Comparison of ENCODE assay signal across 26 cellular contexts in genomic region chr22:22619765-22620414, GRCh38. TPM values are rescaled to one million over a fixed set of nuclear protein-coding genes. Genes with fewer than 3 reads are reported as not detected.
DNase-seq lines count a peak whose midpoint lies in the region; ATAC-seq, FAIRE-seq and TF ChIP-seq lines count a peak whose summit lies in the region.
"Had no signal": no experiment of that assay in that cellular context is flagged by ENCODE, and none has a peak within 500 bp of the region (broad histone marks: within the 10 kb centered on the region; RNA-seq: fewer than 3 reads in every experiment).

No MANE protein-coding gene starts in this region.

- no peaks in the 10 kb centered on the region for H3K36me3 Mint-ChIP-seq in type B pancreatic cell
- H3K36me3 Mint-ChIP-seq: CD14-positive monocyte; CD4-positive, alpha-beta memory T cell; CD4-positive, CD25-positive, alpha-beta regulatory T cell had no signal

- SMC1A ChIA-PET in GM12878 (lab: Charles Lee; ENCODE audit: uncharacterized antibody, unreplicated experiment): interaction anchor here (2.1 kb wide), 1 partner anchor 14 kb away, joined by 5 read pairs; no protein-coding TSS in a partner anchor

- TF ChIP-seq POLR2A in GM12878 (IDR thresholded peaks at IDR 0.05; ENCODE audit: low read depth, low read length) (no peak), GM18505 (IDR thresholded peaks at IDR 0.05; ENCODE audit: borderline replicate concordance, extremely low read depth, insufficient read depth, insufficient read length) (no peak)

- no peak overlapping the region for H3K27ac Mint-ChIP-seq in type B pancreatic cell
- H3K27ac Mint-ChIP-seq: CD14-positive monocyte; CD8-positive, alpha-beta memory T cell had no signal

- no peak overlapping the region for H3K9ac ChIP-seq in GM12878 (ENCODE audit: control insufficient read depth, insufficient read depth, low read length)

- 94% methylated on average over 3 of the region's 3 CpGs for WGBS in GM12878 (ENCODE audit: insufficient coverage, insufficient replicate concordance, low lambda C conversion rate, missing lambda C conversion rate)

- no peaks in the 10 kb centered on the region for H4K20me1 ChIP-seq in GM12878 (ENCODE audit: control insufficient read depth, insufficient read depth)

- H3K4me1 ChIP-seq in GM12878 (ENCODE audit: control insufficient read depth, insufficient read depth, low read length) (peaks cover 16% of the 10 kb centered on the region), BE2C (no peaks in the 10 kb centered on the region)

- POLR2A ChIA-PET in GM12878 (lab: Charles Lee): no interaction called here

- H3K4me1 Mint-ChIP-seq in type B pancreatic cell (ENCODE audit: unreplicated experiment): peaks cover 9% of the 10 kb centered on the region

- ATAC-seq in GM12878: no peak
- no peak for ATAC-seq in GM18505 (IDR thresholded peaks at IDR 0.05; ENCODE audit: unreplicated experiment)

- H3K36me3 ChIP-seq in GM12878 (ENCODE audit: control insufficient read depth in 2 of 2, insufficient read depth in 2 of 2, low read length in 1 of 2) (no peaks in the 10 kb centered on the region), bronchial epithelial cell (ENCODE audit: control insufficient read depth, insufficient read depth, low read length) (no peaks in the 10 kb centered on the region), BE2C (no peaks in the 10 kb centered on the region)

- no peaks in the 10 kb centered on the region for H3K27me3 ChIP-seq in GM12878 (replicated peaks in 1 of 2; ENCODE audit: control insufficient read depth in 2 of 2, insufficient read depth in 2 of 2, low read length in 1 of 2)
- no peaks in the 10 kb centered on the region for H3K27me3 ChIP-seq in bronchial epithelial cell (ENCODE audit: control insufficient read depth, insufficient read depth, low read length)
- peaks cover 6% of the 10 kb centered on the region for H3K27me3 ChIP-seq in BE2C

- FAIRE-seq in GM12878 (lab: Jason Lieb, UNC): no peak
- no peak for FAIRE-seq in bronchial epithelial cell (lab: Jason Lieb, UNC)
- FAIRE-seq: A204.1, D721Med, G401.6, GM12892, GM19239 had no signal

- no peaks in the 10 kb centered on the region for H3K79me2 ChIP-seq in GM12878 (ENCODE audit: control insufficient read depth, insufficient read depth, low read length)

- intact Hi-C loops in GM12878 (cut with micrococcal nuclease; ENCODE audit: unreplicated experiment): no loop called here

- H3K4me3 Mint-ChIP-seq in type B pancreatic cell: no peak overlapping the region
- H3K4me3 Mint-ChIP-seq: CD14-positive monocyte; CD4-positive, alpha-beta memory T cell; CD4-positive, CD25-positive, alpha-beta regulatory T cell; CD8-positive, alpha-beta memory T cell had no signal

- DNase-seq in D341Med (ENCODE audit: low spot score): peak; percentile 8
- no peak for DNase-seq in GM12878 (ENCODE audit: low read depth, low spot score)
- peak; percentile 3 for DNase-seq in bronchial epithelial cell (ENCODE audit: low read depth)
- peak; percentile 22 for DNase-seq in type B pancreatic cell (ENCODE audit: extremely low spot score, unreplicated experiment)
- DNase-seq in NCI-H774 (lab: John Stamatoyannopoulos, UW): no peak
- DNase-seq in BE2C: no peak
- DNase-seq in activated effector memory CD4-positive, alpha-beta T cell treated with Interleukin-2 at 50 U/mL for 16 hours: no peak
- DNase-seq: 8988T; ACHN; C1 segment of cervical spinal cord; CD4-positive, alpha-beta memory T cell; CD4-positive, CD25-positive, alpha-beta regulatory T cell; CD8-positive, alpha-beta memory T cell; COR-L47; DMS79 treated with DMSO at 0.1 percent for 48 hours; GF-D8 had no signal

- H3K4me3 ChIP-seq in GM12878 (no peak overlapping the region), bronchial epithelial cell (ENCODE audit: low read depth, low read length) (no peak overlapping the region), BE2C (ENCODE audit: low read depth, low read length) (no peak overlapping the region)

- CTCF ChIA-PET in GM12878 (lab: Yijun Ruan, JAX): interaction anchor here (0.7 to 0.9 kb wide), 2 partner anchors 33 to 74 kb away, joined by 3 read pairs; no protein-coding TSS in a partner anchor

- BruUV-seq in GM12878 (replicated peaks; lab: Mats Ljungman, UMichigan): no TSS peak

- no peak overlapping the region for H3K27ac ChIP-seq in GM12878 (ENCODE audit: control insufficient read depth, insufficient read depth)

- no peak for TF ChIP-seq EP300 in GM12878 (IDR thresholded peaks at IDR 0.05; ENCODE audit: borderline replicate concordance in 1 of 2, control insufficient read depth in 1 of 2, low read depth in 2 of 2, low read length in 2 of 2)

- in situ Hi-C loops in GM12878 (cut with MboI): no loop called here

- TF ChIP-seq CTCF in GM12878 (IDR thresholded peaks at IDR 0.05 in 2 of 3, conservative IDR thresholded peaks at IDR 0.05 in 1 of 3; ENCODE audit: control insufficient read depth in 2 of 3, extremely low read depth in 1 of 3, insufficient read depth in 1 of 3, low read depth in 3 of 3, low read length in 3 of 3) (no peak), bronchial epithelial cell (IDR thresholded peaks at IDR 0.05; ENCODE audit: insufficient read depth, low read length, severe bottlenecking) (no peak), type B pancreatic cell (conservative IDR thresholded peaks at IDR 0.05) (no peak), BE2C (IDR thresholded peaks at IDR 0.05; ENCODE audit: low read depth, low read length) (no peak)

- H3K9me3 Mint-ChIP-seq in type B pancreatic cell: peaks cover 4% of the 10 kb centered on the region

- RAD21 ChIA-PET in GM12878 (lab: Charles Lee; ENCODE audit: unreplicated experiment): no interaction called here

- H3K27me3 Mint-ChIP-seq in type B pancreatic cell: peaks cover 15% of the 10 kb centered on the region

- H2AFZ ChIP-seq in GM12878 (ENCODE audit: control insufficient read depth, low read depth, low read length): 0 out of 2 replicates have a peak overlapping the region, but pooled peaks have one; percentile 29

- H3K4me2 ChIP-seq in GM12878 (ENCODE audit: control insufficient read depth, insufficient read depth): no peak overlapping the region

- no peaks in the 10 kb centered on the region for H3K9me3 ChIP-seq in GM12878 (replicated peaks; ENCODE audit: control insufficient read depth, insufficient read depth, low read length)
- no peaks in the 10 kb centered on the region for H3K9me3 ChIP-seq in BE2C

- TF ChIP-seq RAD21 in GM12878 (IDR thresholded peaks at IDR 0.05; ENCODE audit: insufficient read depth, low read depth, low read length): no peak

TF ChIP-seq in GM12878, 131 proteins besides CTCF, POLR2A, EP300 and RAD21:
- TF ChIP-seq POLR2AphosphoS5 (IDR thresholded peaks at IDR 0.05; ENCODE audit: low read length): no peak
- TF ChIP-seq STAT3 (IDR thresholded peaks at IDR 0.05; ENCODE audit: low read depth, low read length): no peak
- TF ChIP-seq GABPA (IDR thresholded peaks at IDR 0.05; ENCODE audit: low read depth): no peak

RNA-seq across cellular contexts. Expression of gene GGTLC2, which starts 24.5 kb away (rescaled TPM):
- not detected in 2 replicates for total RNA-seq in GM12878 (2013; cell fraction: nucleolus; rRNA removed)
- total RNA-seq in GM12878 (2014; rRNA removed): not detected in 2 replicates
- not detected in 2 replicates for total RNA-seq in GM12878 (2014; rRNA removed; fragmentation: Illumina TruSeq; extraction: Trizol)
- not detected in 2 replicates for total RNA-seq in GM12878 (2021)
- polyA plus RNA-seq in GM12878 (2011; ENCODE audit: low read depth): not detected
- not detected in 2 replicates for polyA plus RNA-seq in GM12878 (2011; rRNA removed)
- polyA plus RNA-seq in GM12878 (2011; cell fraction: cytosol; rRNA removed): not detected in 2 replicates
- polyA plus RNA-seq in GM12878 (2011; cell fraction: nucleus; rRNA removed): not detected in 2 replicates
- not detected in 2 replicates for polyA plus RNA-seq in GM12878 (2012)
- polyA plus RNA-seq in GM12878 (2014; fragmentation: Illumina TruSeq; extraction: Trizol): not detected in 2 replicates
- polyA plus RNA-seq in GM12878 (2014; fragmentation: Nextera tagmentation; extraction: Ambion mirVana): not detected
- polyA plus RNA-seq in GM12878 (2014; rRNA removed): not detected in 2 replicates
- polyA plus RNA-seq in GM12878 (2016; fragmentation: Nextera tagmentation; extraction: Ambion mirVana): not detected
- polyA minus RNA-seq in GM12878 (2011; rRNA and poly(A)+ RNA removed): not detected in 2 replicates
- not detected in 2 replicates for polyA minus RNA-seq in GM12878 (2011; cell fraction: cytosol; rRNA and poly(A)+ RNA removed)
- polyA minus RNA-seq in GM12878 (2011; cell fraction: nucleus; rRNA and poly(A)+ RNA removed): not detected in 2 replicates
- total RNA-seq in bronchial epithelial cell: not detected in 2 replicates
- total RNA-seq in type B pancreatic cell (ENCODE audit: low replicate concordance): not detected in 2 replicates
- not detected for polyA plus RNA-seq in BE2C (2012; ENCODE audit: insufficient read depth, insufficient read length, low read depth)
- total RNA-seq: A673; CD4-positive, alpha-beta memory T cell; CD4-positive, CD25-positive, alpha-beta regulatory T cell; CD8-positive, alpha-beta memory T cell had no signal
- polyA plus RNA-seq: AG04450; BJ; CD14-positive monocyte; CD4-positive, alpha-beta memory T cell; CD8-positive, alpha-beta memory T cell had no signal

Comparison
In these comparisons a context has a peak if more than half of its experiments do, and no peak if none do; other contexts are left out.
1. DNase-seq: peak in D341Med (single experiment), bronchial epithelial cell (single experiment) and type B pancreatic cell (single experiment); none in GM12878 (single experiment), NCI-H774 (single experiment), BE2C (single experiment) and activated effector memory CD4-positive, alpha-beta T cell treated with Interleukin-2 at 50 U/mL for 16 hours (single experiment).